In the genomic region with DNA sequence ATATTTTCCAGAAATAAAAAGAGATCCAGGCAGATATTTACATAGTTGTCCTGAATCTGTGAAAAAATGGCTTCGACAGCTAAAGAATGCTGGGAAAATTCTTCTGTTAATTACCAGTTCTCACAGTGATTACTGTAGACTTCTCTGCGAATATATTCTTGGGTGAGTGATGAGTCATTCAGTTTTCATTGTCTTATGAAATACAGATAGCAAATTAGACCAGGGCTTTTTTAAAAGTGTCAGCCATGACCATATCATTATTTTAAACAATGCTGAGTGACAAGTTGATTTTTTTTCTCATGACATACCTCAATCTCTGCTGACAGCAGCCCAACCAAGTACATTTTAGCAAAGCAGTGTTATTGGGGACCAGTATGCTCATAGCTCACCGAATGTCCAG, we compare ENCODE assay signal across 21 cellular contexts. TPM values are rescaled to one million over a fixed set of nuclear protein-coding genes. Genes with fewer than 3 reads are reported as not detected.
A peak's percentile ranks its signal among the peaks of the same experiment; 100 is the strongest.
DNase-seq lines count a peak whose midpoint lies in the region; ATAC-seq and TF ChIP-seq lines count a peak whose summit lies in the region.
"Had no signal": no experiment of that assay in that cellular context is flagged by ENCODE, and none has a peak within 500 bp of the region (broad histone marks: within the 10 kb centered on the region; RNA-seq: fewer than 3 reads in every experiment).

No MANE protein-coding gene starts in this region.

- H3K4me3 ChIP-seq in mesenchymal stem cell (ENCODE audit: insufficient read depth in 1 of 2, low read depth in 1 of 2, low read length in 2 of 2): no peak overlapping the region
- H3K4me3 ChIP-seq: lower lobe of right lung, sigmoid colon had no signal

- no peak overlapping the region for H2BK120ac ChIP-seq in mesenchymal stem cell (ENCODE audit: low read depth, low read length)

- peak overlapping the region; percentile 42 for H3K27ac Mint-ChIP-seq in chondrocyte (ENCODE audit: unreplicated experiment)
- H3K27ac Mint-ChIP-seq: activated CD4-positive, alpha-beta T cell treated with anti-CD3 and anti-CD28 coated beads for 36 hours; activated naive CD8-positive, alpha-beta T cell; activated T-helper 1 cell treated with anti-CD3 and anti-CD28 coated beads, Interleukin-12 subunit alpha, Interleukin-12 subunit beta, Interleukin-2, Interleukin-4 antibody, amounts not matched to agents 30 ng/mL and 10 ng/mL and 1 ng/mL, durations not matched to agents 14 hours and 24 hours and 36 hours; stimulated activated memory B cell treated with anti-CD40 and anti-IgM and Interleukin-4, amounts not matched to agents 10 μg/mL and 1 μg/mL and 100 μg/mL, for 72 hours had no signal

- H2BK5ac ChIP-seq in mesenchymal stem cell (ENCODE audit: low read depth, low read length, poor library complexity, severe bottlenecking): no peak overlapping the region

- peaks cover 13% of the 10 kb centered on the region for H3K79me1 ChIP-seq in mesenchymal stem cell (replicated peaks; ENCODE audit: low read length, poor library complexity, severe bottlenecking)

- H3K18ac ChIP-seq in mesenchymal stem cell (ENCODE audit: low read depth in 1 of 2, low read length in 2 of 2): no peak overlapping the region

- H3K36me3 Mint-ChIP-seq in chondrocyte (ENCODE audit: low read depth): no peaks in the 10 kb centered on the region

- no peak overlapping the region for H3K23ac ChIP-seq in mesenchymal stem cell (ENCODE audit: low read length in 2 of 2)

- peaks cover 45% of the 10 kb centered on the region for H3K4me1 Mint-ChIP-seq in chondrocyte (ENCODE audit: low read depth)
- H3K4me1 Mint-ChIP-seq: stimulated activated memory B cell treated with anti-CD40 and anti-IgM and Interleukin-4, amounts not matched to agents 10 μg/mL and 1 μg/mL and 100 μg/mL, for 72 hours had no signal

- no peak overlapping the region for H3K9ac ChIP-seq in mesenchymal stem cell (ENCODE audit: low read length)
- H3K9ac ChIP-seq: parathyroid adenoma had no signal

- peaks cover 5% of the 10 kb centered on the region in 2 experiments for H3K36me3 ChIP-seq in mesenchymal stem cell (ENCODE audit: control insufficient read depth in 1 of 2, insufficient read depth in 2 of 2, low read depth in 1 of 2, low read length in 2 of 2)

- no peak overlapping the region for H3K4ac ChIP-seq in mesenchymal stem cell (ENCODE audit: low read depth in 1 of 2, low read length in 2 of 2)

- H2AK5ac ChIP-seq in mesenchymal stem cell (ENCODE audit: low read length, severe bottlenecking): no peak overlapping the region

- DNase-seq in GM03348 (ENCODE audit: low spot score) (peak; percentile 26), MV-4-11 (lab: John Stamatoyannopoulos, UW) (peak; percentile 6), chondrocyte (ENCODE audit: low spot score) (no peak), mesenchymal stem cell (peak; percentile 21), NAMALWA (ENCODE audit: low spot score) (no peak), occipital lobe (lab: John Stamatoyannopoulos, UW) (no peak)
- DNase-seq: activated CD4-positive, alpha-beta T cell treated with anti-CD3 and anti-CD28 coated beads for 36 hours; AML-193; DMS79 treated with DMSO at 0.1 percent for 48 hours; erythroblast; Kasumi-1; lower lobe of right lung; naive thymus-derived CD4-positive, alpha-beta T cell; NCI-H146; sigmoid colon; SW 1271 had no signal

- no peak overlapping the region for H3K4me3 Mint-ChIP-seq in chondrocyte (ENCODE audit: unreplicated experiment)
- H3K4me3 Mint-ChIP-seq: activated CD4-positive, alpha-beta T cell treated with anti-CD3 and anti-CD28 coated beads for 36 hours; activated naive CD8-positive, alpha-beta T cell; activated T-helper 1 cell treated with anti-CD3 and anti-CD28 coated beads, Interleukin-12 subunit alpha, Interleukin-12 subunit beta, Interleukin-2, Interleukin-4 antibody, amounts not matched to agents 30 ng/mL and 10 ng/mL and 1 ng/mL, durations not matched to agents 14 hours and 24 hours and 36 hours; naive thymus-derived CD4-positive, alpha-beta T cell; stimulated activated memory B cell treated with anti-CD40 and anti-IgM and Interleukin-4, amounts not matched to agents 10 μg/mL and 1 μg/mL and 100 μg/mL, for 72 hours had no signal

- TF ChIP-seq CTCF in chondrocyte (IDR thresholded peaks at IDR 0.05): no peak

- no peak overlapping the region for H4K91ac ChIP-seq in mesenchymal stem cell (ENCODE audit: low read length)

- peaks cover 2% of the 10 kb centered on the region for H3K4me1 ChIP-seq in mesenchymal stem cell (ENCODE audit: control insufficient read depth, insufficient read depth, low read depth, low read length)
- H3K4me1 ChIP-seq: lower lobe of right lung, sigmoid colon had no signal

- no peak overlapping the region for H3K4me2 ChIP-seq in mesenchymal stem cell (ENCODE audit: low read length, poor library complexity, severe bottlenecking)

- H4K8ac ChIP-seq in mesenchymal stem cell (ENCODE audit: low read length): no peak overlapping the region

- no peak overlapping the region for H2AFZ ChIP-seq in mesenchymal stem cell (ENCODE audit: low read depth, low read length)
- H2AFZ ChIP-seq: parathyroid adenoma had no signal

- H3K27me3 Mint-ChIP-seq in chondrocyte (ENCODE audit: low read depth): no peaks in the 10 kb centered on the region
- H3K27me3 Mint-ChIP-seq: activated CD4-positive, alpha-beta T cell treated with anti-CD3 and anti-CD28 coated beads for 36 hours; activated naive CD8-positive, alpha-beta T cell; naive thymus-derived CD4-positive, alpha-beta T cell; stimulated activated memory B cell treated with anti-CD40 and anti-IgM and Interleukin-4, amounts not matched to agents 10 μg/mL and 1 μg/mL and 100 μg/mL, for 72 hours had no signal

- no peaks in the 10 kb centered on the region for H3K9me3 Mint-ChIP-seq in chondrocyte (ENCODE audit: low read depth)
- H3K9me3 Mint-ChIP-seq: activated T-helper 1 cell treated with anti-CD3 and anti-CD28 coated beads, Interleukin-12 subunit alpha, Interleukin-12 subunit beta, Interleukin-2, Interleukin-4 antibody, amounts not matched to agents 30 ng/mL and 10 ng/mL and 1 ng/mL, durations not matched to agents 14 hours and 24 hours and 36 hours; naive thymus-derived CD4-positive, alpha-beta T cell; stimulated activated memory B cell treated with anti-CD40 and anti-IgM and Interleukin-4, amounts not matched to agents 10 μg/mL and 1 μg/mL and 100 μg/mL, for 72 hours had no signal

- H3K14ac ChIP-seq in mesenchymal stem cell (ENCODE audit: low read length in 2 of 2): no peak overlapping the region

- H3K27me3 ChIP-seq in mesenchymal stem cell (ENCODE audit: control insufficient read depth in 1 of 2, insufficient read depth in 1 of 2, low read length in 2 of 2): no peaks in the 10 kb centered on the region
- H3K27me3 ChIP-seq: sigmoid colon had no signal

- ATAC-seq in HG02588 (IDR thresholded peaks at IDR 0.05; ENCODE audit: unreplicated experiment): no peak
- ATAC-seq: activated CD4-positive, alpha-beta T cell treated with anti-CD3 and anti-CD28 coated beads for 36 hours; lower lobe of right lung; naive thymus-derived CD4-positive, alpha-beta T cell; stimulated activated memory B cell treated with anti-CD40 and anti-IgM and Interleukin-4, amounts not matched to agents 10 μg/mL and 1 μg/mL and 100 μg/mL, for 72 hours had no signal

- 94% methylated on average over 2 of the region's 3 CpGs for WGBS in mesenchymal stem cell

- no peaks in the 10 kb centered on the region for H3K9me3 ChIP-seq in mesenchymal stem cell (ENCODE audit: control insufficient read depth, low read length)
- H3K9me3 ChIP-seq: lower lobe of right lung, sigmoid colon had no signal

- H2BK12ac ChIP-seq in mesenchymal stem cell (ENCODE audit: low read length in 2 of 2): no peak overlapping the region

- H3K27ac ChIP-seq in mesenchymal stem cell (ENCODE audit: low read length, poor library complexity, severe bottlenecking): no peak overlapping the region
- H3K27ac ChIP-seq: lower lobe of right lung, parathyroid adenoma, sigmoid colon had no signal

- H2BK15ac ChIP-seq in mesenchymal stem cell (ENCODE audit: low read depth, poor library complexity, severe bottlenecking): no peak overlapping the region

RNA-seq across cellular contexts. Expression of gene TSPYL4, which starts 32.8 kb away (rescaled TPM):
- total RNA-seq in chondrocyte (27.2 to 33.1 TPM (median 27.6 TPM) in 3 replicates), occipital lobe (70.2 TPM)
- polyA plus RNA-seq in mesenchymal stem cell (2013, experiment 1 of 2): 10.8 TPM
- polyA plus RNA-seq in mesenchymal stem cell (2013, experiment 2 of 2): 10.7 TPM

RNA-seq across cellular contexts. Expression of gene TSPYL1, which starts 58.7 kb away (rescaled TPM):
- 66.0 to 76.8 TPM (median 67.4 TPM) in 3 replicates for total RNA-seq in chondrocyte
- 49.4 TPM for polyA plus RNA-seq in mesenchymal stem cell (2013, experiment 1 of 2)
- polyA plus RNA-seq in mesenchymal stem cell (2013, experiment 2 of 2): 49.2 TPM
- total RNA-seq in occipital lobe: 205 TPM

Comparison
In these comparisons a context has a peak if more than half of its experiments do, and no peak if none do; other contexts are left out.
1. DNase-seq: peak in GM03348 (single experiment), MV-4-11 (single experiment) and mesenchymal stem cell (single experiment); none in chondrocyte (single experiment), NAMALWA (single experiment) and occipital lobe (single experiment).